8 cellular contexts compared by ENCODE assay signal in genomic region chr6:125191916-125192609, GRCh38. TPM values are rescaled to one million over a fixed set of nuclear protein-coding genes. Genes with fewer than 3 reads are reported as not detected.
DNase-seq lines count a peak whose midpoint lies in the region; ATAC-seq and TF ChIP-seq lines count a peak whose summit lies in the region.

No MANE protein-coding gene starts in this region.

- DNase-seq in AG09309 (ENCODE audit: low read depth), result peak; percentile 68
- DNase-seq in NCI-H2029 treated with DMSO at 0.1 percent for 48 hours (lab: John Stamatoyannopoulos, UW), result peak; percentile 94
- DNase-seq in activated CD4-positive, CD25-positive, alpha-beta regulatory T cell treated with anti-CD3 and anti-CD28 coated beads, Interleukin-2, amount 50 U/mL, for 16 hours (ENCODE audit: low read depth, low spot score), result peak; percentile 6
- peak; percentile 70 for DNase-seq in dedifferentiated amniotic fluid mesenchymal stem cell (ENCODE audit: extremely low spot score)
- DNase-seq in lung microvascular endothelial cell (ENCODE audit: low read depth in 2 of 2), result peak; percentile 69 to 80
- DNase-seq in stimulated activated CD8-positive, alpha-beta memory T cell treated with anti-CD3 and anti-CD28 coated beads, Interleukin-7, amount 100 ng/mL, for 24 hours (ENCODE audit: low read depth), result peak; percentile 21

- ATAC-seq in GM18508 (IDR thresholded peaks at IDR 0.05; ENCODE audit: insufficient read depth, unreplicated experiment) (peak; percentile 98), HG02943 (IDR thresholded peaks at IDR 0.05; ENCODE audit: low read depth, unreplicated experiment) (peak; percentile 93)

- H3K4me3 ChIP-seq in AG09309 (ENCODE audit: control insufficient read depth, low read depth, low read length), result no peak overlapping the region

- TF ChIP-seq CTCF in AG09309 (IDR thresholded peaks at IDR 0.05; ENCODE audit: control insufficient read depth, insufficient read depth, low read depth, low read length, missing control alignments), result peak; percentile 75

RNA-seq across cellular contexts. Expression of gene TPD52L1, which starts 38.5 kb away (rescaled TPM):
- total RNA-seq in lung microvascular endothelial cell, result 1.1 and 2.4 TPM in 2 replicates

Comparison
In these comparisons a context has a peak if more than half of its experiments do, and no peak if none do; other contexts are left out.
1. DNase-seq: peak in every context shown above with its lines; median percentile 94 in NCI-H2029 treated with DMSO at 0.1 percent for 48 hours; 74 in lung microvascular endothelial cell; 70 in dedifferentiated amniotic fluid mesenchymal stem cell; 68 in AG09309; 21 in stimulated activated CD8-positive, alpha-beta memory T cell treated with anti-CD3 and anti-CD28 coated beads, Interleukin-7, amount 100 ng/mL, for 24 hours; 6 in activated CD4-positive, CD25-positive, alpha-beta regulatory T cell treated with anti-CD3 and anti-CD28 coated beads, Interleukin-2, amount 50 U/mL, for 16 hours.